Comparison of ENCODE assay signal across 10 cellular contexts in the genomic region with DNA sequence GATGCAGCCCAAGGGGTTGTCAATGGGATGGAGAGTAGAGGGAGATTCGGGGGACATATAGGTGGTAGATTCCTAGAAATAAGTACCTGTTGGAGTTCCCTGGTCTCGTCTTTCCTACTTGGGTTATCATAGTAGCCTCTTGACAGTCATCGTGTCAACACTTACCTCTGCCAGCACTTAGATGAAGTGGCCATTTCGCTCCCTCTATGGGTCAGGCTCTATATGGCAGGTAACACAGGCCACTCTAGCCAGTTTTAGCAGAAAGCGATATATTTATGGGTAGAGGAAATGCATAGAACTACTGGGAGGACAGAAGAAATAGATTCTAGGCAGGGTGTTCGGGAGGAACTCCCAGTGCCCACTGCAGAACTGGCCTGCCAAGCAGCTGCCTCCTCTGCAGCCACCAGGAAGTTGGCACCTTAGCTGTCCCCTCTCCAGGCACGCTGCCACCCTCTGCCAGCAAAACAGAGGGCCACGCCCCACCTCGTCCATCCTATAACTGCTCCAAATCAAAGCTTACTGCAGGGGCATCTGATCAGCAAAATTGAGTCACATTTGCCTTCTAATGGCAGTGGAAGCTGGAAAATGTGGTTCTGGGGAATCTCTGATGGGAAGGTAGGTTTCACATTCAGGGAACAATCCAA.
DNase-seq lines count a peak whose midpoint lies in the region; ATAC-seq, FAIRE-seq and TF ChIP-seq lines count a peak whose summit lies in the region.
"Had no signal": no experiment of that assay in that cellular context is flagged by ENCODE, and none has a peak within 500 bp of the region (broad histone marks: within the 10 kb centered on the region; RNA-seq: fewer than 3 reads in every experiment).

No MANE protein-coding gene starts in this region.

- H3K4me3 ChIP-seq in GM12878 (no peak overlapping the region), smooth muscle cell (no peak overlapping the region), testis (no peak overlapping the region), heart left ventricle (no peak overlapping the region)

- SMC1A ChIA-PET in GM12878 (lab: Charles Lee; ENCODE audit: uncharacterized antibody, unreplicated experiment): interaction anchor here (1.3 to 1.6 kb wide), 3 partner anchors 46 to 221 kb away, joined by 4 to 5 read pairs (median 4); no protein-coding TSS in a partner anchor

- TF ChIP-seq RAD21 in GM12878 (IDR thresholded peaks at IDR 0.05; ENCODE audit: insufficient read depth, low read depth, low read length): peak; percentile 55

- no peak for FAIRE-seq in GM12878 (lab: Jason Lieb, UNC)

- H3K9me3 ChIP-seq in GM12878 (replicated peaks; ENCODE audit: control insufficient read depth, insufficient read depth, low read length): no peaks in the 10 kb centered on the region
- H3K9me3 ChIP-seq in smooth muscle cell (replicated peaks; ENCODE audit: low read depth): no peaks in the 10 kb centered on the region
- H3K9me3 ChIP-seq in testis: no peaks in the 10 kb centered on the region
- no peaks in the 10 kb centered on the region for H3K9me3 ChIP-seq in heart left ventricle

- 33% methylated on average over 9 of the region's 9 CpGs for WGBS in GM12878 (ENCODE audit: insufficient coverage, insufficient replicate concordance, low lambda C conversion rate, missing lambda C conversion rate)
- 84% methylated on average over 9 of the region's 9 CpGs for WGBS in smooth muscle cell (ENCODE audit: low lambda C conversion rate)
- 83 to 85% methylated on average over 7 to 9 of the region's 9 CpGs for WGBS in testis, 2 donors
- WGBS in heart left ventricle, 4 donors: 63 to 70% (median 67%) methylated on average over 9 of the region's 9 CpGs

- peak; percentile 4 for DNase-seq in NCI-H748 (lab: John Stamatoyannopoulos, UW; ENCODE audit: unreplicated experiment)
- DNase-seq in NCI-H748 treated with DMSO at 0.1 percent for 48 hours (lab: John Stamatoyannopoulos, UW): no peak
- DNase-seq in GM12878 (ENCODE audit: low read depth, low spot score): no peak
- DNase-seq in smooth muscle cell (lab: John Stamatoyannopoulos, UW; ENCODE audit: unreplicated experiment): no peak
- DNase-seq in testis: no peak
- DNase-seq in NCI-H1436 (lab: John Stamatoyannopoulos, UW): no peak
- no peak for DNase-seq in heart left ventricle
- DNase-seq: dermis blood vessel endothelial cell, NCI-H1694 treated with DMSO at 0.1 percent for 48 hours had no signal

- H3K4me2 ChIP-seq in GM12878 (ENCODE audit: control insufficient read depth, insufficient read depth) (no peak overlapping the region), smooth muscle cell (no peak overlapping the region)

- no peak overlapping the region for H3K27ac ChIP-seq in GM12878 (ENCODE audit: control insufficient read depth, insufficient read depth)
- no peak overlapping the region for H3K27ac ChIP-seq in smooth muscle cell (ENCODE audit: low read depth)
- H3K27ac ChIP-seq in testis: no peak overlapping the region
- H3K27ac ChIP-seq in heart left ventricle: no peak overlapping the region

- no peaks in the 10 kb centered on the region for H3F3A ChIP-seq in smooth muscle cell (ENCODE audit: low read depth)

- H3K27me3 ChIP-seq in GM12878 (replicated peaks in 1 of 2; ENCODE audit: control insufficient read depth in 2 of 2, insufficient read depth in 2 of 2, low read length in 1 of 2) (no peaks in the 10 kb centered on the region), smooth muscle cell (ENCODE audit: low read depth) (no peaks in the 10 kb centered on the region), testis (no peaks in the 10 kb centered on the region), heart left ventricle (peaks cover 0 to 19% (median 0%) of the 10 kb centered on the region in 9 donors)

- intact Hi-C loops in GM12878 (cut with micrococcal nuclease; ENCODE audit: unreplicated experiment) (loop anchor here (1.0 kb wide), 1 partner anchor 47 kb away; no protein-coding TSS in a partner anchor), testis (cut with DNase I; ENCODE audit: low total_unique reads) (no loop called here), heart left ventricle (cut with DNase I) (no loop called here)

- no peaks in the 10 kb centered on the region for H3K79me2 ChIP-seq in GM12878 (ENCODE audit: control insufficient read depth, insufficient read depth, low read length)
- no peaks in the 10 kb centered on the region for H3K79me2 ChIP-seq in smooth muscle cell (ENCODE audit: low read depth)

- TF ChIP-seq CTCF in GM12878 (IDR thresholded peaks at IDR 0.05 in 2 of 3, conservative IDR thresholded peaks at IDR 0.05 in 1 of 3; ENCODE audit: control insufficient read depth in 2 of 3, extremely low read depth in 1 of 3, insufficient read depth in 1 of 3, low read depth in 3 of 3, low read length in 3 of 3) (peak; percentile 41 to 50 (median 45); a peak in 4 of 6 replicates), smooth muscle cell (IDR thresholded peaks at IDR 0.05; ENCODE audit: borderline replicate concordance, insufficient read depth, poor library complexity, severe bottlenecking) (peak; percentile 23), testis (IDR thresholded peaks at IDR 0.05) (no peak), heart left ventricle (IDR thresholded peaks at IDR 0.05) (no peak)

- TF ChIP-seq EP300 in GM12878 (IDR thresholded peaks at IDR 0.05; ENCODE audit: borderline replicate concordance in 1 of 2, control insufficient read depth in 1 of 2, low read depth in 2 of 2, low read length in 2 of 2): no peak

- H2AFZ ChIP-seq in GM12878 (ENCODE audit: control insufficient read depth, low read depth, low read length): no peak overlapping the region
- H2AFZ ChIP-seq in smooth muscle cell (ENCODE audit: low read depth): no peak overlapping the region

- ATAC-seq in HG03432 (IDR thresholded peaks at IDR 0.05; ENCODE audit: unreplicated experiment) (peak; percentile 58), GM12878 (peak; percentile 77), heart left ventricle (no peak)

- in situ Hi-C loops in GM12878 (cut with MboI): no loop called here

- TF ChIP-seq POLR2A in GM12878 (IDR thresholded peaks at IDR 0.05; ENCODE audit: low read depth, low read length) (no peak), testis (IDR thresholded peaks at IDR 0.05) (no peak), heart left ventricle (IDR thresholded peaks at IDR 0.05) (no peak)

- BruUV-seq in GM12878 (replicated peaks; lab: Mats Ljungman, UMichigan): no TSS peak

- H4K20me1 ChIP-seq in GM12878 (ENCODE audit: control insufficient read depth, insufficient read depth): no peaks in the 10 kb centered on the region
- no peaks in the 10 kb centered on the region for H4K20me1 ChIP-seq in smooth muscle cell (ENCODE audit: low read depth)

- H3K9ac ChIP-seq in GM12878 (ENCODE audit: control insufficient read depth, insufficient read depth, low read length) (no peak overlapping the region), smooth muscle cell (ENCODE audit: low read depth) (no peak overlapping the region)

- CTCF ChIA-PET in GM12878 (lab: Yijun Ruan, JAX): interaction anchor here (0.7 to 1.8 kb wide), 3 partner anchors 47 to 237 kb away, joined by 3 to 9 read pairs (median 4); no protein-coding TSS in a partner anchor

- RAD21 ChIA-PET in GM12878 (lab: Charles Lee; ENCODE audit: unreplicated experiment): no interaction called here

- H3K4me1 ChIP-seq in GM12878 (ENCODE audit: control insufficient read depth, insufficient read depth, low read length): no peaks in the 10 kb centered on the region
- no peaks in the 10 kb centered on the region for H3K4me1 ChIP-seq in smooth muscle cell (ENCODE audit: low read depth)
- H3K4me1 ChIP-seq in testis: no peaks in the 10 kb centered on the region
- H3K4me1 ChIP-seq in heart left ventricle: no peaks in the 10 kb centered on the region

- H3K36me3 ChIP-seq in GM12878 (ENCODE audit: control insufficient read depth in 2 of 2, insufficient read depth in 2 of 2, low read length in 1 of 2) (no peaks in the 10 kb centered on the region), smooth muscle cell (ENCODE audit: low read depth) (no peaks in the 10 kb centered on the region), testis (ENCODE audit: low read depth, missing control alignments) (no peaks in the 10 kb centered on the region), heart left ventricle (no peaks in the 10 kb centered on the region)

- POLR2A ChIA-PET in GM12878 (lab: Charles Lee): no interaction called here

TF ChIP-seq in GM12878, 131 proteins besides CTCF, POLR2A, EP300 and RAD21:
- TF ChIP-seq, protein P1, sequence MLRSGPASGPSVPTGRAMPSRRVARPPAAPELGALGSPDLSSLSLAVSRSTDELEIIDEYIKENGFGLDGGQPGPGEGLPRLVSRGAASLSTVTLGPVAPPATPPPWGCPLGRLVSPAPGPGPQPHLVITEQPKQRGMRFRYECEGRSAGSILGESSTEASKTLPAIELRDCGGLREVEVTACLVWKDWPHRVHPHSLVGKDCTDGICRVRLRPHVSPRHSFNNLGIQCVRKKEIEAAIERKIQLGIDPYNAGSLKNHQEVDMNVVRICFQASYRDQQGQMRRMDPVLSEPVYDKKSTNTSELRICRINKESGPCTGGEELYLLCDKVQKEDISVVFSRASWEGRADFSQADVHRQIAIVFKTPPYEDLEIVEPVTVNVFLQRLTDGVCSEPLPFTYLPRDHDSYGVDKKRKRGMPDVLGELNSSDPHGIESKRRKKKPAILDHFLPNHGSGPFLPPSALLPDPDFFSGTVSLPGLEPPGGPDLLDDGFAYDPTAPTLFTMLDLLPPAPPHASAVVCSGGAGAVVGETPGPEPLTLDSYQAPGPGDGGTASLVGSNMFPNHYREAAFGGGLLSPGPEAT (IDR thresholded peaks at IDR 0.05; ENCODE audit: low read depth): no peak
- TF ChIP-seq SMC3 (IDR thresholded peaks at IDR 0.05; ENCODE audit: borderline replicate concordance, low read length): peak; percentile 55; the same call in 1 of the 2 replicates

Comparison
In these comparisons a context has a peak if more than half of its experiments do, and no peak if none do; other contexts are left out.
1. ATAC-seq: peak in HG03432 (single experiment) and GM12878 (single experiment); none in heart left ventricle (0 of 4).
2. CTCF ChIP-seq: peak in GM12878 (3 of 3) and smooth muscle cell (single experiment); none in testis (0 of 3) and heart left ventricle (0 of 12).